Comparison of ENCODE assay signal across 15 cellular contexts in the genomic region with DNA sequence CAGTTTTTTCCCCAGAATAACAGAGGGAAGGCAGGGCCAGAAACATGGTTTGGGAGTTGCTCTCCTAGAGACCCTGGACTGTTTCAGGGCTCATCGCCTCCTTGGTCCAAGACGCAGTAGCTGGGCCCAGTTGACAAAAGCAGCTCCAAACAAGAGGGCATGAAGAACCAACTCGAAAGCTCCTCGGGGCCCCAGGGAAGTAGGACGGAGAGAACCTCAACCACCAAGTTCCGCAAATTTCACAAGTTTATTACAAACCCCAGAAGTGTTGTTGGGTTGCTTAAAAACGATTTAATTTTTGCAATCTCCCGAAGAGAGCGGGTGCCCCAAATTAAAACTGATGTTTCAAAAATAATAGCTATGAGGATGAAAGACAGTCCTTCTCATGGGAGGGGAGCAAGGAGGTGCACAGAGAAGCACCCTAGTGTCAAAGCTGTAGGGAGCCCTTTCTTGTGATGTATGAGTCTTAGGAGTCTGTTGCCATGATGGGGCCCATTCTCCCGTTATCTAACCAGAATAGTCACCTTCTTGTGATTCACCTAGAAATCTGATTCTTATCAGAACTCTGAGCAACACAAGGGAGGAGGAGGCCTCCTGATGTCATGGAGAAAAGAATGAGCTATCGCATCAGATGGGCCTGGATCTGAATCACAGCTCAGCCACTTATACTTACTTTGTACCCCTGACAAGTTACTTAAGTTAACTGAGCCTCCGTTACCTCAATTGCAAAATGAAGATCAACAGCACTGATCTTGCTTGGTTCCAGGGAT.
A peak's percentile ranks its signal among the peaks of the same experiment; 100 is the strongest.
DNase-seq lines count a peak whose midpoint lies in the region; ATAC-seq lines count a peak whose summit lies in the region.
"Had no signal": no experiment of that assay in that cellular context is flagged by ENCODE, and none has a peak within 500 bp of the region (broad histone marks: within the 10 kb centered on the region; RNA-seq: fewer than 3 reads in every experiment).

No MANE protein-coding gene starts in this region.

- peak; percentile 56 for ATAC-seq in activated CD4-positive, alpha-beta T cell treated with anti-CD3 and anti-CD28 coated beads for 36 hours
- ATAC-seq in HG02884 (IDR thresholded peaks at IDR 0.05; ENCODE audit: unreplicated experiment), result no peak
- ATAC-seq: SK-N-SH treated with all-trans-retinoic acid at 6 μM for 48 hours, WTC11 had no signal

- no peak overlapping the region for H3K4me3 Mint-ChIP-seq in activated CD4-positive, alpha-beta T cell treated with anti-CD3 and anti-CD28 coated beads for 36 hours
- no peak overlapping the region for H3K4me3 Mint-ChIP-seq in activated CD4-positive, alpha-beta T cell treated with anti-CD3 and anti-CD28 coated beads, Interleukin-2, amount 10 ng/mL, durations not matched to agents 7 days and 5 days
- H3K4me3 Mint-ChIP-seq: WTC11 had no signal

- CTCF ChIA-PET in activated CD4-positive, alpha-beta T cell treated with anti-CD3 and anti-CD28 coated beads for 36 hours (lab: Charles Lee), result interaction anchor here (0.7 to 1.3 kb wide), 6 partner anchors 45 to 275 kb away, joined by 3 to 6 read pairs (median 3); no protein-coding TSS in a partner anchor
- CTCF ChIA-PET in activated CD4-positive, alpha-beta T cell treated with anti-CD3 and anti-CD28 coated beads, Interleukin-2, amount 10 ng/mL, durations not matched to agents 7 days and 5 days (lab: Charles Lee), result interaction anchor here (0.6 to 1.5 kb wide), 7 partner anchors 34 to 197 kb away, joined by 3 read pairs; no protein-coding TSS in a partner anchor

- H3K4me1 Mint-ChIP-seq in activated CD4-positive, alpha-beta T cell treated with anti-CD3 and anti-CD28 coated beads for 36 hours, result peaks cover 28% of the 10 kb centered on the region
- H3K4me1 Mint-ChIP-seq in activated CD4-positive, alpha-beta T cell treated with anti-CD3 and anti-CD28 coated beads, Interleukin-2, amount 10 ng/mL, durations not matched to agents 7 days and 5 days, result peaks cover 29% of the 10 kb centered on the region

- POLR2A ChIA-PET in activated CD4-positive, alpha-beta T cell treated with anti-CD3 and anti-CD28 coated beads for 36 hours (lab: Charles Lee), result interaction anchor here (0.6 to 0.9 kb wide), 3 partner anchors 67 to 182 kb away, joined by 3 to 5 read pairs (median 4); no protein-coding TSS in a partner anchor
- POLR2A ChIA-PET in activated CD4-positive, alpha-beta T cell treated with anti-CD3 and anti-CD28 coated beads, Interleukin-2, amount 10 ng/mL, durations not matched to agents 7 days and 5 days (lab: Charles Lee), result no interaction called here

- peak overlapping the region; percentile 49 for H3K27ac Mint-ChIP-seq in activated CD4-positive, alpha-beta T cell treated with anti-CD3 and anti-CD28 coated beads for 36 hours
- H3K27ac Mint-ChIP-seq in activated CD4-positive, alpha-beta T cell treated with anti-CD3 and anti-CD28 coated beads, Interleukin-2, amount 10 ng/mL, durations not matched to agents 7 days and 5 days, result no peak overlapping the region
- H3K27ac Mint-ChIP-seq: WTC11 had no signal

- intact Hi-C loops in activated CD4-positive, alpha-beta T cell treated with anti-CD3 and anti-CD28 coated beads for 36 hours (cut with DNase I, micrococcal nuclease), result no loop called here

- DNase-seq in activated CD4-positive, alpha-beta T cell treated with anti-CD3 and anti-CD28 coated beads for 36 hours, result peak; percentile 69
- no peak for DNase-seq in activated CD4-positive, alpha-beta T cell treated with anti-CD3 and anti-CD28 coated beads, Interleukin-2, amount 10 ng/mL, durations not matched to agents 7 days and 5 days
- DNase-seq in CD1c-positive myeloid dendritic cell (ENCODE audit: extremely low spot score), result peak; percentile 90
- DNase-seq in RPMI7951 (ENCODE audit: low read depth), result peak; percentile 13
- DNase-seq in kidney tubule cell (ENCODE audit: low spot score), result peak; percentile 12
- DNase-seq in NCI-H1092 (lab: John Stamatoyannopoulos, UW), result no peak
- no peak for DNase-seq in activated gamma-delta T cell treated with Interleukin-2 at 50 U/mL for 16 hours
- DNase-seq: 8988T; HCEC 1CT; NCI-H2171; NK-92 treated with Interleukin-12 subunit alpha and Interleukin-12 subunit beta, amount 100 ng/mL, for 24 hours; substantia nigra had no signal

- peaks cover 5% of the 10 kb centered on the region for H3K9me3 Mint-ChIP-seq in activated CD4-positive, alpha-beta T cell treated with anti-CD3 and anti-CD28 coated beads for 36 hours (ENCODE audit: low read depth)
- peaks cover 6% of the 10 kb centered on the region for H3K9me3 Mint-ChIP-seq in activated CD4-positive, alpha-beta T cell treated with anti-CD3 and anti-CD28 coated beads, Interleukin-2, amount 10 ng/mL, durations not matched to agents 7 days and 5 days

- H3K27me3 Mint-ChIP-seq in activated CD4-positive, alpha-beta T cell treated with anti-CD3 and anti-CD28 coated beads for 36 hours, result no peaks in the 10 kb centered on the region
- H3K27me3 Mint-ChIP-seq in activated CD4-positive, alpha-beta T cell treated with anti-CD3 and anti-CD28 coated beads, Interleukin-2, amount 10 ng/mL, durations not matched to agents 7 days and 5 days, result no peaks in the 10 kb centered on the region

- peaks cover 3% of the 10 kb centered on the region for H3K36me3 Mint-ChIP-seq in activated CD4-positive, alpha-beta T cell treated with anti-CD3 and anti-CD28 coated beads for 36 hours (ENCODE audit: low read depth)
- H3K36me3 Mint-ChIP-seq in activated CD4-positive, alpha-beta T cell treated with anti-CD3 and anti-CD28 coated beads, Interleukin-2, amount 10 ng/mL, durations not matched to agents 7 days and 5 days (ENCODE audit: low read depth), result peaks cover 13% of the 10 kb centered on the region

Comparison
In these comparisons a context has a peak if more than half of its experiments do, and no peak if none do; other contexts are left out.
1. DNase-seq: peak in activated CD4-positive, alpha-beta T cell treated with anti-CD3 and anti-CD28 coated beads for 36 hours (single experiment), CD1c-positive myeloid dendritic cell (single experiment), RPMI7951 (single experiment) and kidney tubule cell (single experiment); none in activated CD4-positive, alpha-beta T cell treated with anti-CD3 and anti-CD28 coated beads, Interleukin-2, amount 10 ng/mL, durations not matched to agents 7 days and 5 days (single experiment), NCI-H1092 (single experiment) and activated gamma-delta T cell treated with Interleukin-2 at 50 U/mL for 16 hours (single experiment).